Comparison of ENCODE assay signal across 1 cellular context in the genomic region with DNA sequence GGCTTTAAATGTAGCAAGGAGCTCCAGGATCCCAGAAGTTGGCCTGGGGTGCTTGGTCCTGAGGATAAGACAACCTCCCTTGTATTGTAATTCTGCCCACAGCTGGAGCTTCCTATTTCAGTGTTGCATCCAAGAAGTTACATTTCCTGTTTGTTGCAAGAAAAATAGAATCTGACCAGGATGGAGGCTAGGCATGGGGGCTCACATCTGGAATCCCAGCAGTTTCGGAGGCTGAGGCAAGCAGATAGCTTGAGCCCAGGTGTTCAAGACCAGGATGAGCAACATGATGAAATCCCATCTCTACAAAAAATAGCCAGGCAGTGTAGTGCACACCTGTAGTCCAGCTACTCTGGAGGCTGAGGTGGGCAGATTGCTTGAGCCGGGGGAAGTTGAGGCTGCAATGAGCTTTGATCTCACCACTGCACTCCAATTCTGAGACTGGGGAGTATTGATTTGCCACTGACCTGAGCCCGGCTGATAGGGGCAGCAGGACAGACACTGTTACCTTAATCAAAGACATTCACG.
TF ChIP-seq lines count a peak whose summit lies in the region.

No MANE protein-coding gene starts in this region.

TF ChIP-seq in HepG2, 621 proteins besides CTCF, POLR2A, EP300 and RAD21 (continued from another document):
- TF ChIP-seq, protein P1, sequence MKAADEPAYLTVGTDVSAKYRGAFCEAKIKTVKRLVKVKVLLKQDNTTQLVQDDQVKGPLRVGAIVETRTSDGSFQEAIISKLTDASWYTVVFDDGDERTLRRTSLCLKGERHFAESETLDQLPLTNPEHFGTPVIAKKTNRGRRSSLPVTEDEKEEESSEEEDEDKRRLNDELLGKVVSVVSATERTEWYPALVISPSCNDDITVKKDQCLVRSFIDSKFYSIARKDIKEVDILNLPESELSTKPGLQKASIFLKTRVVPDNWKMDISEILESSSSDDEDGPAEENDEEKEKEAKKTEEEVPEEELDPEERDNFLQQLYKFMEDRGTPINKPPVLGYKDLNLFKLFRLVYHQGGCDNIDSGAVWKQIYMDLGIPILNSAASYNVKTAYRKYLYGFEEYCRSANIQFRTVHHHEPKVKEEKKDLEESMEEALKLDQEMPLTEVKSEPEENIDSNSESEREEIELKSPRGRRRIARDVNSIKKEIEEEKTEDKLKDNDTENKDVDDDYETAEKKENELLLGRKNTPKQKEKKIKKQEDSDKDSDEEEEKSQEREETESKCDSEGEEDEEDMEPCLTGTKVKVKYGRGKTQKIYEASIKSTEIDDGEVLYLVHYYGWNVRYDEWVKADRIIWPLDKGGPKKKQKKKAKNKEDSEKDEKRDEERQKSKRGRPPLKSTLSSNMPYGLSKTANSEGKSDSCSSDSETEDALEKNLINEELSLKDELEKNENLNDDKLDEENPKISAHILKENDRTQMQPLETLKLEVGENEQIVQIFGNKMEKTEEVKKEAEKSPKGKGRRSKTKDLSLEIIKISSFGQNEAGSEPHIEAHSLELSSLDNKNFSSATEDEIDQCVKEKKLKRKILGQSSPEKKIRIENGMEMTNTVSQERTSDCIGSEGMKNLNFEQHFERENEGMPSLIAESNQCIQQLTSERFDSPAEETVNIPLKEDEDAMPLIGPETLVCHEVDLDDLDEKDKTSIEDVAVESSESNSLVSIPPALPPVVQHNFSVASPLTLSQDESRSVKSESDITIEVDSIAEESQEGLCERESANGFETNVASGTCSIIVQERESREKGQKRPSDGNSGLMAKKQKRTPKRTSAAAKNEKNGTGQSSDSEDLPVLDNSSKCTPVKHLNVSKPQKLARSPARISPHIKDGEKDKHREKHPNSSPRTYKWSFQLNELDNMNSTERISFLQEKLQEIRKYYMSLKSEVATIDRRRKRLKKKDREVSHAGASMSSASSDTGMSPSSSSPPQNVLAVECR (CRISPR knock-in tag; IDR thresholded peaks at IDR 0.05; ENCODE audit: borderline replicate concordance): no peak
- 0 out of 2 replicates have a peak, but pooled peaks have one; percentile 32 for TF ChIP-seq ZMYM3 (CRISPR knock-in tag; IDR thresholded peaks at IDR 0.05)
- 0 out of 2 replicates have a peak, but pooled peaks have one; percentile 60 for TF ChIP-seq ZNF224 (CRISPR knock-in tag; IDR thresholded peaks at IDR 0.05)
- TF ChIP-seq FOSL2 (CRISPR knock-in tag; IDR thresholded peaks at IDR 0.05): 0 out of 2 replicates have a peak, but pooled peaks have one; percentile 17
- peak; percentile 60 for TF ChIP-seq U2AF1 (optimal IDR thresholded peaks at IDR 0.05; ENCODE audit: low read depth, low read length)
- peak; percentile 8 for TF ChIP-seq AGO2 (optimal IDR thresholded peaks at IDR 0.05; ENCODE audit: low read depth, low read length)
- TF ChIP-seq TCF12 (IDR thresholded peaks at IDR 0.05): no peak
- TF ChIP-seq TCF12 (CRISPR knock-in tag; IDR thresholded peaks at IDR 0.05): no peak
- TF ChIP-seq ZBTB1 (CRISPR knock-in tag; IDR thresholded peaks at IDR 0.05; ENCODE audit: borderline replicate concordance): no peak
- no peak for TF ChIP-seq ZNF788 (CRISPR knock-in tag; IDR thresholded peaks at IDR 0.05; ENCODE audit: borderline replicate concordance)
- TF ChIP-seq YEATS4 (CRISPR knock-in tag; IDR thresholded peaks at IDR 0.05; ENCODE audit: borderline replicate concordance): 0 out of 2 replicates have a peak, but pooled peaks have one; percentile 13
- TF ChIP-seq ARNT (IDR thresholded peaks at IDR 0.05): no peak
- TF ChIP-seq ZBTB7A (CRISPR knock-in tag; IDR thresholded peaks at IDR 0.05): no peak
- no peak for TF ChIP-seq ZNF749 (CRISPR knock-in tag; IDR thresholded peaks at IDR 0.05; ENCODE audit: borderline replicate concordance)
- TF ChIP-seq ELF4 (CRISPR knock-in tag; IDR thresholded peaks at IDR 0.05; ENCODE audit: borderline replicate concordance): no peak
- no peak for TF ChIP-seq NFIB (CRISPR knock-in tag; IDR thresholded peaks at IDR 0.05; ENCODE audit: borderline replicate concordance)
- TF ChIP-seq ONECUT2 (CRISPR knock-in tag; IDR thresholded peaks at IDR 0.05): peak; percentile 83
- no peak for TF ChIP-seq ZNF484 (CRISPR knock-in tag; IDR thresholded peaks at IDR 0.05; ENCODE audit: borderline replicate concordance, low read depth)
TF ChIP-seq in HepG2: peak in this region for 36.
